ENCODE assay signal across 9 cellular contexts in the genomic region with DNA sequence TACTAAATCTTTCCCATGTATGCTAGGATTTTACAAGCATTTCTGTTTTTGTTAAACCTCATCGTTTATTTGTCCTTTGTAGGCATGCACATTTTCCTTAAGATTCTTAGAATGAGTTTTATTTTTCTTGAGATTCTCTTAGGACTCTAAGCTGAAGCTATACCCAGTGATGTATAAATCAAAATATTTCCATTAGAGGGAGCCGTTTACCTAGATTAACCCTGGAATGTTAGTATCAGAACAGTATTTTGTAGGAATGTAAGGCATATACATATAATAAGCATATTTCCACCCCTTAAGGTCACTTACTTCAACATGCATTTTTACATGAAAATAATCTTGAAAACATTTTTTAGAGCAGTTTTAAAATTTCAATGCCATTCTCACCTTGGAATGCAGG.
DNase-seq lines count a peak whose midpoint lies in the region; ATAC-seq and TF ChIP-seq lines count a peak whose summit lies in the region.
"Had no signal": no experiment of that assay in that cellular context is flagged by ENCODE, and none has a peak within 500 bp of the region (broad histone marks: within the 10 kb centered on the region; RNA-seq: fewer than 3 reads in every experiment).

No MANE protein-coding gene starts in this region.

- TF ChIP-seq POLR2A in GM18505 (IDR thresholded peaks at IDR 0.05; ENCODE audit: borderline replicate concordance, extremely low read depth, insufficient read depth, insufficient read length): no peak

- no peak for ATAC-seq in GM18505 (IDR thresholded peaks at IDR 0.05; ENCODE audit: unreplicated experiment)
- no peak for ATAC-seq in HG02870 (IDR thresholded peaks at IDR 0.05; ENCODE audit: unreplicated experiment)
- no peak for ATAC-seq in HG02981 (IDR thresholded peaks at IDR 0.05; ENCODE audit: unreplicated experiment)
- ATAC-seq: activated CD8-positive, alpha-beta memory T cell treated with anti-CD3 and anti-CD28 coated beads, Interleukin-2, amount 10 ng/mL, durations not matched to agents 7 days and 5 days had no signal

- no peak overlapping the region for H3K4me3 ChIP-seq in epithelial cell of esophagus (ENCODE audit: low read length)
- H3K4me3 ChIP-seq in retinal pigment epithelial cell (ENCODE audit: low read length): no peak overlapping the region

- TF ChIP-seq CTCF in epithelial cell of esophagus (IDR thresholded peaks at IDR 0.05; ENCODE audit: insufficient read depth, low read depth, low read length, missing control alignments) (peak; percentile 42), retinal pigment epithelial cell (conservative IDR thresholded peaks at IDR 0.05; ENCODE audit: low read depth, low read length) (peak; percentile 31)

- DNase-seq in NCI-H510A treated with DMSO at 0.1 percent for 48 hours (lab: John Stamatoyannopoulos, UW): peak; percentile 28
- DNase-seq in NCI-H510A (lab: John Stamatoyannopoulos, UW): no peak
- peak; percentile 39 for DNase-seq in NCI-H748 (lab: John Stamatoyannopoulos, UW; ENCODE audit: unreplicated experiment)
- DNase-seq in epithelial cell of esophagus (ENCODE audit: low read depth): peak; percentile 44
- DNase-seq in retinal pigment epithelial cell (ENCODE audit: low read depth): peak; percentile 15
- DNase-seq: activated CD8-positive, alpha-beta memory T cell treated with anti-CD3 and anti-CD28 coated beads, Interleukin-2, amount 10 ng/mL, durations not matched to agents 7 days and 5 days had no signal
